1 cellular context compared by ENCODE assay signal in genomic region chr10:131975003-131975402, GRCh38.
TF ChIP-seq lines count a peak whose summit lies in the region.

No MANE protein-coding gene starts in this region.

TF ChIP-seq in HEK293T, 16 proteins besides CTCF, POLR2A, EP300 and RAD21 (continued from another document):
- TF ChIP-seq, protein P1, sequence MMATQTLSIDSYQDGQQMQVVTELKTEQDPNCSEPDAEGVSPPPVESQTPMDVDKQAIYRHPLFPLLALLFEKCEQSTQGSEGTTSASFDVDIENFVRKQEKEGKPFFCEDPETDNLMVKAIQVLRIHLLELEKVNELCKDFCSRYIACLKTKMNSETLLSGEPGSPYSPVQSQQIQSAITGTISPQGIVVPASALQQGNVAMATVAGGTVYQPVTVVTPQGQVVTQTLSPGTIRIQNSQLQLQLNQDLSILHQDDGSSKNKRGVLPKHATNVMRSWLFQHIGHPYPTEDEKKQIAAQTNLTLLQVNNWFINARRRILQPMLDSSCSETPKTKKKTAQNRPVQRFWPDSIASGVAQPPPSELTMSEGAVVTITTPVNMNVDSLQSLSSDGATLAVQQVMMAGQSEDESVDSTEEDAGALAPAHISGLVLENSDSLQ (IDR thresholded peaks at IDR 0.05), result no peak
- TF ChIP-seq SP1 (IDR thresholded peaks at IDR 0.05), result no peak
- no peak for TF ChIP-seq ZNF384 (IDR thresholded peaks at IDR 0.05)
- no peak for TF ChIP-seq BHLHE40 (IDR thresholded peaks at IDR 0.05; ENCODE audit: borderline replicate concordance)
- TF ChIP-seq FOXK2 (IDR thresholded peaks at IDR 0.05), result no peak
- TF ChIP-seq FOXM1 (IDR thresholded peaks at IDR 0.05; ENCODE audit: borderline replicate concordance), result no peak
- TF ChIP-seq LEF1 (IDR thresholded peaks at IDR 0.05; ENCODE audit: borderline replicate concordance), result no peak
